Comparison of ENCODE assay signal across 15 cellular contexts in the genomic region with DNA sequence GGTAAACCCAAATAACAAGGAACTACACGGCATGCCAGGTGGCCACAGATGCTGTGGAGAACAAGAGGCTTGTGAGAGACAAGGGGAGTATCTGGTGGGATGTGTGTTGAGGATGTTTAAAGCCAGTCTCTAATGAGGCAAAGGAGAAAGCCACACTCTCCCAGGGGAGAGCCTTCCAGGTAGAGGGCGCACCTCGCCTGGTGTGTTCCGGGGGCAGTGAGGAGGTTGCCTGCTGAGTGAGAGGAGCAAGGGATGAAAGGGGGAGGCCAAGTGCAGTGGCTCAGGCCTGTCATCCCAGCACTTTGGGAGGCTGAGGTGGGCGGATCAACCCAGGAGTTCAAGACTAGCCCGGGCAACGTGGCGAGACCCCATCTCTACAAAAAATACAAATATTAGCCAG. TPM values are rescaled to one million over a fixed set of nuclear protein-coding genes. Genes with fewer than 3 reads are reported as not detected.
DNase-seq lines count a peak whose midpoint lies in the region; ATAC-seq, FAIRE-seq and TF ChIP-seq lines count a peak whose summit lies in the region.
"Had no signal": no experiment of that assay in that cellular context is flagged by ENCODE, and none has a peak within 500 bp of the region (broad histone marks: within the 10 kb centered on the region; RNA-seq: fewer than 3 reads in every experiment).

No MANE protein-coding gene starts in this region.

- no peak overlapping the region for H3K27ac Mint-ChIP-seq in activated CD4-positive, alpha-beta T cell treated with anti-CD3 and anti-CD28 coated beads for 36 hours
- H3K27ac Mint-ChIP-seq in activated B cell treated with CpG ODN at 0.5 μM for 24 hours (peak overlapping the region; percentile 57), natural killer cell (no peak overlapping the region)
- H3K27ac Mint-ChIP-seq in stimulated activated naive B cell treated with anti-CD40 and anti-IgM and Interleukin-4, amounts not matched to agents 10 μg/mL and 1 μg/mL and 100 μg/mL, for 72 hours: peak overlapping the region; percentile 56

- DNase-seq in activated CD4-positive, alpha-beta T cell treated with anti-CD3 and anti-CD28 coated beads for 36 hours: peak; percentile 15
- DNase-seq in activated CD4-positive, alpha-beta T cell treated with anti-CD3 and anti-CD28 coated beads for 4 hours: no peak
- no peak for DNase-seq in activated B cell treated with CpG ODN at 0.5 μM for 24 hours
- no peak for DNase-seq in HepG2 (ENCODE audit: low spot score)
- no peak for DNase-seq in stimulated activated naive B cell treated with anti-CD40 and anti-IgM and Interleukin-4, amounts not matched to agents 10 μg/mL and 1 μg/mL and 100 μg/mL, for 72 hours
- no peak for DNase-seq in left ventricle myocardium inferior
- DNase-seq in natural killer cell: no peak
- DNase-seq: 8988T, DMS153, KBM-7, NCI-H2107, NCI-H345, NCI-H748 treated with DMSO at 0.1 percent for 48 hours had no signal

- H3K79me2 ChIP-seq in HepG2 (ENCODE audit: insufficient read depth, low read length): no peaks in the 10 kb centered on the region

- TF ChIP-seq POLR2A in HepG2 (IDR thresholded peaks at IDR 0.05; ENCODE audit: insufficient read depth in 1 of 2, low read depth in 2 of 2, low read length in 2 of 2): no peak

- no peak overlapping the region for H2AFZ ChIP-seq in HepG2 (ENCODE audit: low read length)

- no peak for TF ChIP-seq CTCF in activated B cell treated with CpG ODN at 0.5 μM for 24 hours (IDR thresholded peaks at IDR 0.05)
- peak; percentile 78 for TF ChIP-seq CTCF in HepG2 (CRISPR knock-in tag; IDR thresholded peaks at IDR 0.05)
- no peak for TF ChIP-seq CTCF in left ventricle myocardium inferior (IDR thresholded peaks at IDR 0.05; ENCODE audit: borderline replicate concordance)
- no peak for TF ChIP-seq CTCF in natural killer cell (IDR thresholded peaks at IDR 0.05)

- CTCF ChIA-PET in activated CD4-positive, alpha-beta T cell treated with anti-CD3 and anti-CD28 coated beads for 36 hours (lab: Charles Lee): no interaction called here
- CTCF ChIA-PET in activated B cell treated with CpG ODN at 0.5 μM for 24 hours (lab: Charles Lee): no interaction called here
- CTCF ChIA-PET in HepG2 (lab: Yijun Ruan, JAX; ENCODE audit: low intra/inter-chr PET ratio, low total read pairs): interaction anchor here (1.1 to 2.0 kb wide), 2 partner anchors 60 to 120 kb away, joined by 3 to 9 read pairs; no protein-coding TSS in a partner anchor

- H3K9me3 Mint-ChIP-seq in activated CD4-positive, alpha-beta T cell treated with anti-CD3 and anti-CD28 coated beads for 36 hours (ENCODE audit: low read depth): no peaks in the 10 kb centered on the region
- no peaks in the 10 kb centered on the region for H3K9me3 Mint-ChIP-seq in activated B cell treated with CpG ODN at 0.5 μM for 24 hours
- H3K9me3 Mint-ChIP-seq in stimulated activated naive B cell treated with anti-CD40 and anti-IgM and Interleukin-4, amounts not matched to agents 10 μg/mL and 1 μg/mL and 100 μg/mL, for 72 hours: no peaks in the 10 kb centered on the region
- no peaks in the 10 kb centered on the region for H3K9me3 Mint-ChIP-seq in natural killer cell

- no peak overlapping the region for H3K9ac ChIP-seq in HepG2 (ENCODE audit: insufficient read depth, low read depth, low read length)
- H3K9ac ChIP-seq: BLaER1 had no signal

- H3K36me3 ChIP-seq in HepG2 (replicated peaks in 1 of 2; ENCODE audit: control insufficient read depth in 1 of 2, insufficient read depth in 2 of 2, low read length in 2 of 2) (no peaks in the 10 kb centered on the region), left ventricle myocardium inferior (no peaks in the 10 kb centered on the region)
- H3K36me3 ChIP-seq: BLaER1 had no signal

- FAIRE-seq in HepG2 (lab: Jason Lieb, UNC): no peak

- BruUV-seq in HepG2 (replicated peaks; lab: Mats Ljungman, UMichigan): no TSS peak

- no peaks in the 10 kb centered on the region for H3K9me3 ChIP-seq in HepG2 (ENCODE audit: low read length)
- H3K9me3 ChIP-seq in left ventricle myocardium inferior (replicated peaks): no peaks in the 10 kb centered on the region

- no peak for TF ChIP-seq EP300 in HepG2 (IDR thresholded peaks at IDR 0.05; ENCODE audit: low read depth in 2 of 2, low read length in 2 of 2)
- TF ChIP-seq EP300 in HepG2 (CRISPR knock-in tag; IDR thresholded peaks at IDR 0.05; ENCODE audit: borderline replicate concordance): no peak

- in situ Hi-C loops in HepG2 (cut with HindIII; ENCODE audit: extremely low pct_ligation_motif_present, low pct_unique_long_range_greater_than_20kb): loop anchor here (25.0 kb wide), 1 partner anchor 513 kb away; no protein-coding TSS in a partner anchor

- no peak for ATAC-seq in activated CD4-positive, alpha-beta T cell treated with anti-CD3 and anti-CD28 coated beads for 36 hours
- ATAC-seq in activated B cell treated with CpG ODN at 0.5 μM for 24 hours (ENCODE audit: low read depth) (no peak), HepG2 (peak; percentile 84), GM18517 (IDR thresholded peaks at IDR 0.05; ENCODE audit: unreplicated experiment) (no peak), natural killer cell (no peak)
- ATAC-seq in stimulated activated naive B cell treated with anti-CD40 and anti-IgM and Interleukin-4, amounts not matched to agents 10 μg/mL and 1 μg/mL and 100 μg/mL, for 72 hours (replicated peaks): no peak

- H3K4me2 ChIP-seq in HepG2 (ENCODE audit: low read depth, low read length): no peak overlapping the region

- POLR2A ChIA-PET in activated CD4-positive, alpha-beta T cell treated with anti-CD3 and anti-CD28 coated beads for 36 hours (lab: Charles Lee): no interaction called here
- POLR2A ChIA-PET in activated B cell treated with CpG ODN at 0.5 μM for 24 hours (lab: Charles Lee) (interaction anchor here (1.6 to 2.9 kb wide), 2 partner anchors 7 to 10 kb away, joined by 4 to 25 read pairs; no protein-coding TSS in a partner anchor), HepG2 (lab: Yijun Ruan, JAX) (no interaction called here)

- H3K27ac ChIP-seq in HepG2 (ENCODE audit: extremely low read length, insufficient read depth, low read length) (no peak overlapping the region), left ventricle myocardium inferior (replicated peaks) (no peak overlapping the region)
- H3K27ac ChIP-seq: BLaER1 had no signal

- H3K27me3 Mint-ChIP-seq in activated CD4-positive, alpha-beta T cell treated with anti-CD3 and anti-CD28 coated beads for 36 hours: no peaks in the 10 kb centered on the region
- H3K27me3 Mint-ChIP-seq in activated B cell treated with CpG ODN at 0.5 μM for 24 hours: no peaks in the 10 kb centered on the region
- H3K27me3 Mint-ChIP-seq in stimulated activated naive B cell treated with anti-CD40 and anti-IgM and Interleukin-4, amounts not matched to agents 10 μg/mL and 1 μg/mL and 100 μg/mL, for 72 hours: no peaks in the 10 kb centered on the region
- no peaks in the 10 kb centered on the region for H3K27me3 Mint-ChIP-seq in natural killer cell (ENCODE audit: low read depth in 2 of 2)

- H4K20me1 ChIP-seq in HepG2 (ENCODE audit: insufficient read depth, low read length): no peaks in the 10 kb centered on the region
- H4K20me1 ChIP-seq: BLaER1 had no signal

- H3K4me3 ChIP-seq in HepG2 (replicated peaks in 1 of 3; ENCODE audit: insufficient read depth in 1 of 3, low read depth in 2 of 3, low read length in 3 of 3) (no peak overlapping the region), left ventricle myocardium inferior (no peak overlapping the region)
- H3K4me3 ChIP-seq: BLaER1 had no signal

- peaks cover 4 to 36% of the 10 kb centered on the region in 2 experiments; a peak in 4 of 5 replicates for H3K27me3 ChIP-seq in HepG2 (ENCODE audit: control insufficient read depth in 1 of 2, insufficient read depth in 2 of 2, low read length in 2 of 2)
- peaks cover 28% of the 10 kb centered on the region for H3K27me3 ChIP-seq in left ventricle myocardium inferior (ENCODE audit: low read depth)
- H3K27me3 ChIP-seq: BLaER1 had no signal

- intact Hi-C loops in activated CD4-positive, alpha-beta T cell treated with anti-CD3 and anti-CD28 coated beads for 36 hours (cut with DNase I, micrococcal nuclease): no loop called here
- intact Hi-C loops in activated B cell treated with CpG ODN at 0.5 μM for 24 hours (cut with micrococcal nuclease): no loop called here
- intact Hi-C loops in HepG2 (cut with micrococcal nuclease; ENCODE audit: unreplicated experiment): no loop called here
- intact Hi-C loops in left ventricle myocardium inferior (cut with micrococcal nuclease): no loop called here
- intact Hi-C loops in natural killer cell (cut with micrococcal nuclease): no loop called here

- TF ChIP-seq RAD21 in HepG2 (CRISPR knock-in tag; IDR thresholded peaks at IDR 0.05): peak; percentile 66

- WGBS in HepG2 (ENCODE audit: low lambda C conversion rate): 40% methylated on average over 8 of the region's 8 CpGs

- H3K4me1 ChIP-seq in HepG2 (ENCODE audit: insufficient read depth, low read length) (peaks cover 13% of the 10 kb centered on the region), left ventricle myocardium inferior (no peaks in the 10 kb centered on the region)

- H3K36me3 Mint-ChIP-seq in activated CD4-positive, alpha-beta T cell treated with anti-CD3 and anti-CD28 coated beads for 36 hours (ENCODE audit: low read depth): no peaks in the 10 kb centered on the region
- H3K36me3 Mint-ChIP-seq in activated B cell treated with CpG ODN at 0.5 μM for 24 hours (ENCODE audit: low read depth) (no peaks in the 10 kb centered on the region), natural killer cell (no peaks in the 10 kb centered on the region)
- peaks cover 3% of the 10 kb centered on the region in 2 donors for H3K36me3 Mint-ChIP-seq in stimulated activated naive B cell treated with anti-CD40 and anti-IgM and Interleukin-4, amounts not matched to agents 10 μg/mL and 1 μg/mL and 100 μg/mL, for 72 hours

- no peaks in the 10 kb centered on the region for H3K4me1 Mint-ChIP-seq in activated CD4-positive, alpha-beta T cell treated with anti-CD3 and anti-CD28 coated beads for 36 hours
- H3K4me1 Mint-ChIP-seq in activated B cell treated with CpG ODN at 0.5 μM for 24 hours (peaks cover 56% of the 10 kb centered on the region), natural killer cell (peaks cover 16 to 20% of the 10 kb centered on the region in 2 donors)
- peaks cover 28 to 65% of the 10 kb centered on the region in 2 donors for H3K4me1 Mint-ChIP-seq in stimulated activated naive B cell treated with anti-CD40 and anti-IgM and Interleukin-4, amounts not matched to agents 10 μg/mL and 1 μg/mL and 100 μg/mL, for 72 hours

- no peak overlapping the region for H3K4me3 Mint-ChIP-seq in activated CD4-positive, alpha-beta T cell treated with anti-CD3 and anti-CD28 coated beads for 36 hours
- H3K4me3 Mint-ChIP-seq in activated B cell treated with CpG ODN at 0.5 μM for 24 hours (no peak overlapping the region), natural killer cell (no peak overlapping the region)
- H3K4me3 Mint-ChIP-seq in stimulated activated naive B cell treated with anti-CD40 and anti-IgM and Interleukin-4, amounts not matched to agents 10 μg/mL and 1 μg/mL and 100 μg/mL, for 72 hours: no peak overlapping the region

RNA-seq across cellular contexts. Expression of a gene that starts 16.2 kb away (rescaled TPM):
- total RNA-seq in activated CD4-positive, alpha-beta T cell treated with anti-CD3 and anti-CD28 coated beads for 36 hours: under 1 TPM in 1 of 2 experiments, not detected in 1; 0.39 TPM
- 0.04 TPM in 1 of 2 replicates, not detected in the other for total RNA-seq in activated B cell treated with CpG ODN at 0.5 μM for 24 hours
- not detected in 2 replicates for total RNA-seq in HepG2 (2016; rRNA removed; fragmentation: Illumina TruSeq; extraction: Trizol)
- not detected in 2 replicates for total RNA-seq in HepG2 (2016; cell fraction: cytosol; rRNA removed; fragmentation: Illumina TruSeq; extraction: Trizol; ENCODE audit: low read depth)
- not detected in 2 replicates for total RNA-seq in HepG2 (2016; cell fraction: insoluble cytoplasmic fraction; rRNA removed; fragmentation: Illumina TruSeq; extraction: Trizol)
- not detected in 2 replicates for total RNA-seq in HepG2 (2016; cell fraction: membrane; rRNA removed; fragmentation: Illumina TruSeq; extraction: Trizol)
- not detected in 2 replicates for total RNA-seq in HepG2 (2016; cell fraction: nucleus; rRNA removed; fragmentation: Illumina TruSeq; extraction: Trizol)
- polyA plus RNA-seq in HepG2 (2011; rRNA removed): not detected in 2 replicates
- not detected in 2 replicates for polyA plus RNA-seq in HepG2 (2011; cell fraction: cytosol; rRNA removed)
- 0.31 TPM in 1 of 2 replicates, not detected in the other for polyA plus RNA-seq in HepG2 (2011; cell fraction: nucleus; rRNA removed)
- not detected in 2 replicates for polyA plus RNA-seq in HepG2 (2012)
- polyA plus RNA-seq in HepG2 (2016; cell fraction: cytosol; fragmentation: Illumina TruSeq; extraction: Trizol; ENCODE audit: low read depth): not detected in 2 replicates
- polyA plus RNA-seq in HepG2 (2016; cell fraction: insoluble cytoplasmic fraction; fragmentation: Illumina TruSeq; extraction: Trizol; ENCODE audit: low read depth): not detected in 2 replicates
- not detected in 2 replicates for polyA plus RNA-seq in HepG2 (2016; cell fraction: membrane; fragmentation: Illumina TruSeq; extraction: Trizol; ENCODE audit: low read depth)
- not detected in 2 replicates for polyA plus RNA-seq in HepG2 (2016; cell fraction: nucleus; fragmentation: Illumina TruSeq; extraction: Trizol; ENCODE audit: insufficient read depth, low read depth)
- not detected in 2 replicates for polyA minus RNA-seq in HepG2 (2011; rRNA and poly(A)+ RNA removed; ENCODE audit: low replicate concordance)
- not detected in 2 replicates for polyA minus RNA-seq in HepG2 (2011; cell fraction: cytosol; rRNA and poly(A)+ RNA removed)
- not detected in 2 replicates for polyA minus RNA-seq in HepG2 (2011; cell fraction: nucleus; rRNA and poly(A)+ RNA removed)
- not detected for total RNA-seq in left ventricle myocardium inferior
- under 1 TPM; 0.11 to 0.33 (median 0.12) TPM for total RNA-seq in natural killer cell

RNA-seq across cellular contexts. Expression of a gene that starts 30.4 kb away (rescaled TPM):
- 10 to 100 TPM; 57.0 to 62.6 TPM for total RNA-seq in activated CD4-positive, alpha-beta T cell treated with anti-CD3 and anti-CD28 coated beads for 36 hours
- 140 and 188 TPM in 2 replicates for total RNA-seq in activated B cell treated with CpG ODN at 0.5 μM for 24 hours
- total RNA-seq in HepG2 (2016; rRNA removed; fragmentation: Illumina TruSeq; extraction: Trizol): 20.6 and 24.5 TPM in 2 replicates
- total RNA-seq in HepG2 (2016; cell fraction: cytosol; rRNA removed; fragmentation: Illumina TruSeq; extraction: Trizol; ENCODE audit: low read depth): 14.8 and 17.4 TPM in 2 replicates
- 16.3 and 24.8 TPM in 2 replicates for total RNA-seq in HepG2 (2016; cell fraction: insoluble cytoplasmic fraction; rRNA removed; fragmentation: Illumina TruSeq; extraction: Trizol)
- 17.6 and 18.2 TPM in 2 replicates for total RNA-seq in HepG2 (2016; cell fraction: membrane; rRNA removed; fragmentation: Illumina TruSeq; extraction: Trizol)
- 42.7 and 44.6 TPM in 2 replicates for total RNA-seq in HepG2 (2016; cell fraction: nucleus; rRNA removed; fragmentation: Illumina TruSeq; extraction: Trizol)
- polyA plus RNA-seq in HepG2 (2011; rRNA removed): 33.2 and 40.3 TPM in 2 replicates
- polyA plus RNA-seq in HepG2 (2011; cell fraction: cytosol; rRNA removed): 13.1 and 13.6 TPM in 2 replicates
- polyA plus RNA-seq in HepG2 (2011; cell fraction: nucleus; rRNA removed): 303 and 327 TPM in 2 replicates
- 46.9 and 49.5 TPM in 2 replicates for polyA plus RNA-seq in HepG2 (2012)
- 5.9 and 7.2 TPM in 2 replicates for polyA plus RNA-seq in HepG2 (2016; cell fraction: cytosol; fragmentation: Illumina TruSeq; extraction: Trizol; ENCODE audit: low read depth)
- polyA plus RNA-seq in HepG2 (2016; cell fraction: insoluble cytoplasmic fraction; fragmentation: Illumina TruSeq; extraction: Trizol; ENCODE audit: low read depth): 8.2 and 10.8 TPM in 2 replicates
- polyA plus RNA-seq in HepG2 (2016; cell fraction: membrane; fragmentation: Illumina TruSeq; extraction: Trizol; ENCODE audit: low read depth): 5.2 and 5.9 TPM in 2 replicates
- polyA plus RNA-seq in HepG2 (2016; cell fraction: nucleus; fragmentation: Illumina TruSeq; extraction: Trizol; ENCODE audit: insufficient read depth, low read depth): 119 and 132 TPM in 2 replicates
- polyA minus RNA-seq in HepG2 (2011; rRNA and poly(A)+ RNA removed; ENCODE audit: low replicate concordance): 44.8 and 91.4 TPM in 2 replicates
- polyA minus RNA-seq in HepG2 (2011; cell fraction: cytosol; rRNA and poly(A)+ RNA removed): 13.3 and 16.4 TPM in 2 replicates
- polyA minus RNA-seq in HepG2 (2011; cell fraction: nucleus; rRNA and poly(A)+ RNA removed): 54.7 and 79.4 TPM in 2 replicates
- total RNA-seq in left ventricle myocardium inferior: 41.7 TPM
- 100 to 1,000 TPM; 299 to 456 (median 329) TPM for total RNA-seq in natural killer cell

Comparison
In these comparisons a context has a peak if more than half of its experiments do, and no peak if none do; other contexts are left out.
1. H3K27ac Mint-ChIP-seq: peak in activated B cell treated with CpG ODN at 0.5 μM for 24 hours (single experiment) and stimulated activated naive B cell treated with anti-CD40 and anti-IgM and Interleukin-4, amounts not matched to agents 10 μg/mL and 1 μg/mL and 100 μg/mL, for 72 hours (single experiment); none in activated CD4-positive, alpha-beta T cell treated with anti-CD3 and anti-CD28 coated beads for 36 hours (single experiment) and natural killer cell (0 of 2).